22 cellular contexts compared by ENCODE assay signal in the genomic region with DNA sequence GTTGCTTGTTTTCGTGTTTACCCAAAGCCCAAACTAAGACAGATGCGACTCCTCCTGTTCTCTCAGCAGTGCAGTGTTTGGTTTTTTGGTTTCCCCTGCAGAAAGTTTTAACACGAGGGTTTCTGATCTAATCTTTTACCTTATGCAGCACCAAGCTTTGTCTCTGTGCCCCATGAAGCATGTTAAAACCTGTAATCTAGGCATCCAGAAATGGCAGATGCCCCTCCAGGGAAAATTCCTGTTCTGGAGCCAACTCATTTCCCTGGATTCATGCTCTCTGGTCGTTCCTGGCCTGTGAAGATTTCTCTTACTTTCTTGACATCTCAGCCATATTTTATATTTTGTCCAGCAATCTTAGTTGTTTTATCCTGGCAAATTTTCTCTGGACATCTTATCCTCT.
DNase-seq lines count a peak whose midpoint lies in the region; ATAC-seq, FAIRE-seq and TF ChIP-seq lines count a peak whose summit lies in the region.
"Had no signal": no experiment of that assay in that cellular context is flagged by ENCODE, and none has a peak within 500 bp of the region (broad histone marks: within the 10 kb centered on the region; RNA-seq: fewer than 3 reads in every experiment).

No MANE protein-coding gene starts in this region.

- H3K27ac ChIP-seq in RWPE2 (ENCODE audit: poor library complexity, severe bottlenecking) (no peak overlapping the region), foreskin keratinocyte (no peak overlapping the region), thoracic aorta (peak overlapping the region; percentile 5 to 11), small intestine (ENCODE audit: low read depth in 1 of 2, low read length in 1 of 2) (no peak overlapping the region), transverse colon (no peak overlapping the region)
- H3K27ac ChIP-seq: 22Rv1 had no signal

- H3K9me3 ChIP-seq in RWPE2 (ENCODE audit: severe bottlenecking), result no peaks in the 10 kb centered on the region
- no peaks in the 10 kb centered on the region for H3K9me3 ChIP-seq in thoracic aorta
- H3K9me3 ChIP-seq in small intestine (ENCODE audit: control insufficient read depth, low read depth), result no peaks in the 10 kb centered on the region
- no peaks in the 10 kb centered on the region for H3K9me3 ChIP-seq in transverse colon
- H3K9me3 ChIP-seq: MG63 had no signal

- H3K27me3 ChIP-seq in RWPE2 (ENCODE audit: insufficient read depth, poor library complexity, severe bottlenecking), result no peaks in the 10 kb centered on the region
- no peaks in the 10 kb centered on the region for H3K27me3 ChIP-seq in foreskin keratinocyte
- H3K27me3 ChIP-seq in thoracic aorta (replicated peaks; ENCODE audit: insufficient read depth), result no peaks in the 10 kb centered on the region
- no peaks in the 10 kb centered on the region for H3K27me3 ChIP-seq in small intestine (ENCODE audit: control insufficient read depth in 2 of 2, insufficient read depth in 2 of 2, low read length in 2 of 2)
- H3K27me3 ChIP-seq in transverse colon, result no peaks in the 10 kb centered on the region
- H3K27me3 ChIP-seq: MG63 had no signal

- H3K4me1 ChIP-seq in RWPE2 (ENCODE audit: insufficient read depth, poor library complexity, severe bottlenecking) (peaks cover 6% of the 10 kb centered on the region), foreskin keratinocyte (peaks cover 15% of the 10 kb centered on the region), thoracic aorta (ENCODE audit: control insufficient read depth in 1 of 2, low read depth in 2 of 2) (peaks cover 3 to 56% of the 10 kb centered on the region in 2 donors), small intestine (ENCODE audit: control insufficient read depth in 2 of 2, insufficient read depth in 1 of 2, low read depth in 1 of 2, low read length in 1 of 2) (no peaks in the 10 kb centered on the region), transverse colon (peaks cover 0 to 6% (median 0%) of the 10 kb centered on the region in 4 donors)

- WGBS in small intestine, 3 donors, result 72 to 82% (median 77%) methylated on average over 4 of the region's 4 CpGs
- WGBS in transverse colon (ENCODE audit: low coverage in 1 of 2), 2 donors, result 67 to 79% methylated on average over 1 to 4 of the region's 4 CpGs

- no peak for FAIRE-seq in small intestine (lab: Jason Lieb, UNC)
- FAIRE-seq: G401.6, GM18507, RCC 7860 had no signal

- no peak overlapping the region for H3K4me3 ChIP-seq in RWPE2 (ENCODE audit: severe bottlenecking)
- H3K4me3 ChIP-seq in thoracic aorta, result no peak overlapping the region
- H3K4me3 ChIP-seq in small intestine (ENCODE audit: low read depth in 1 of 2, low read length in 2 of 2), result no peak overlapping the region
- H3K4me3 ChIP-seq in transverse colon, result no peak overlapping the region
- H3K4me3 ChIP-seq: MG63 had no signal

- TF ChIP-seq CTCF in RWPE2 (IDR thresholded peaks at IDR 0.05; ENCODE audit: poor library complexity, severe bottlenecking), result no peak
- TF ChIP-seq CTCF in foreskin keratinocyte (conservative IDR thresholded peaks at IDR 0.05), result no peak
- TF ChIP-seq CTCF in thoracic aorta (IDR thresholded peaks at IDR 0.05), result no peak
- no peak for TF ChIP-seq CTCF in transverse colon (IDR thresholded peaks at IDR 0.05)

- intact Hi-C loops in transverse colon (cut with DNase I; ENCODE audit: low total_unique reads), result loop anchor here (10.0 kb wide), 2 partner anchors 227 to 757 kb away; no protein-coding TSS in a partner anchor

- no peak for TF ChIP-seq EP300 in transverse colon (IDR thresholded peaks at IDR 0.05; ENCODE audit: low read depth)

- TF ChIP-seq POLR2A in transverse colon (IDR thresholded peaks at IDR 0.05), result no peak

- in situ Hi-C loops in transverse colon (cut with MboI; ENCODE audit: low pct_ligation_motif_present in 1 of 4, low pct_unique_long_range_greater_than_20kb in 1 of 4, low sequenced_read_pairs in 3 of 4), result loop anchor here in 2 of 4 donors (10.0 to 25.0 kb wide), 4 partner anchors 251 to 549 kb away; a partner anchor contains a TSS

- no peaks in the 10 kb centered on the region for H3K36me3 ChIP-seq in RWPE2 (ENCODE audit: low read depth)
- H3K36me3 ChIP-seq in thoracic aorta, result no peaks in the 10 kb centered on the region
- no peaks in the 10 kb centered on the region for H3K36me3 ChIP-seq in small intestine (ENCODE audit: control insufficient read depth in 2 of 2, insufficient read depth in 2 of 2, low read length in 2 of 2)
- H3K36me3 ChIP-seq in transverse colon, result no peaks in the 10 kb centered on the region
- H3K36me3 ChIP-seq: MG63 had no signal

- DNase-seq in DMS 273 (lab: John Stamatoyannopoulos, UW; ENCODE audit: unreplicated experiment) (peak; percentile 49), DMS 273 treated with DMSO at 0.1 percent for 48 hours (lab: John Stamatoyannopoulos, UW) (no peak), RWPE2 (ENCODE audit: low spot score) (no peak), foreskin keratinocyte (peak; percentile 44 to 79), thoracic aorta (ENCODE audit: low spot score) (no peak), small intestine (no peak), transverse colon (no peak)
- DNase-seq: C1 segment of cervical spinal cord; CD8-positive, alpha-beta T cell; Karpas-422; MG63; NCI-H1417; NCI-H187 treated with DMSO at 0.1 percent for 48 hours; NCI-H2107; NCI-H510A treated with DMSO at 0.1 percent for 48 hours; NCI-H748 treated with DMSO at 0.1 percent for 48 hours; SHP77 had no signal

- ATAC-seq in RWPE2 (ENCODE audit: low read depth) (0 out of 3 replicates have a peak, but pooled peaks have one; percentile 19), foreskin keratinocyte (peak; percentile 60), thoracic aorta (ENCODE audit: insufficient number of reproducible peaks, low FRiP score, low read depth) (no peak), HG02938 (IDR thresholded peaks at IDR 0.05; ENCODE audit: unreplicated experiment) (no peak)
- ATAC-seq: CD8-positive, alpha-beta T cell had no signal

Comparison
In these comparisons a context has a peak if more than half of its experiments do, and no peak if none do; other contexts are left out.
1. DNase-seq: peak in DMS 273 (single experiment) and foreskin keratinocyte (2 of 2); none in DMS 273 treated with DMSO at 0.1 percent for 48 hours (single experiment), RWPE2 (single experiment), thoracic aorta (single experiment), small intestine (single experiment) and transverse colon (single experiment).
2. ATAC-seq: peak in RWPE2 (single experiment) and foreskin keratinocyte (single experiment); none in thoracic aorta (single experiment) and HG02938 (single experiment).
3. H3K27ac ChIP-seq: peak in thoracic aorta (2 of 2); none in RWPE2 (single experiment), foreskin keratinocyte (single experiment), small intestine (0 of 2) and transverse colon (0 of 4).